ENCODE assay signal across 8 cellular contexts in the genomic region with DNA sequence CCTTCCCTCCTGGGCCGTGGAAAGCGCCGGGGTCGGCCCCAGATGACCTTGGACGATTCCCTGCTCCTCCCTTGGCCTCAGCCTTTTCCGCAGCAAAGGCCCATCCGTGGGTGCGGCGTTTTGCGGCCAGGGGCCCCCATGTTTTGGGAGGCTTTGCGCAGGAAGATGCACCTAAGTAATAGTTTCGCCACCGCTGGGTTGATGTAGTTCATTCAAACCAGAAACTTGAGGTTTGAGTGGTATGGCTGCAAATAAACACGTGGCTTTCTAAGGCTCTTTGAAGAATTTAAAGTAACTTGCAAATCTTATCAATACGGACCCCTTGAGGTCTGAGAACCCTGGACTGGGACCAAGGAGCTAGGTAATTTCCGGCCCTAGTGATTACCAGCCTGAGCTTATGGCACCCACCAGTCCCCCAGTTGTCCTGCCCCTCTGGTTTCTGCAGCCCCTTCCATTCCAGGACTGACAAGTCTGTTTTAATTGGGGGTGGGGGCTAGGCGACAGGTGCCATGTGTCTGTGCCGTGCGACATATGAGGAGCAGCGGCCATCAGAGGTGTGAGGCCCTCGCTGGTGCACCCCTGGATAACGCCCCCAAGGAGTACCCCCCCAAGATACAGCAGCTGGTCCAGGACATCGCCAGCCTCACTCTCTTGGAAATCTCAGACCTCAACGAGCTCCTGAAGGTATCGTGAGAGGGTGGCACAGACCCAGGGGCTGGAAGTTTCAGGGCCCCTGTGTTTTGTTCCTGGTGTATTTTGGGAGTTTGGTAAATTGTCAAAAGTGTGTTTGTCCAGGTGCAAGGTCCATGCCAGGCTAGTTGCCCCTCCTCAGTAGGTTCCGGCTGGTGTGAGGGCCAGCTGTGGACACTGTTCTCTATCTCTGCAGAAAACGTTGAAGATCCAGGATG. TPM values are rescaled to one million over a fixed set of nuclear protein-coding genes. Genes with fewer than 3 reads are reported as not detected.
DNase-seq lines count a peak whose midpoint lies in the region; ATAC-seq lines count a peak whose summit lies in the region.

No MANE protein-coding gene starts in this region.

- H3K27ac Mint-ChIP-seq in activated CD8-positive, alpha-beta T cell treated with anti-CD3 and anti-CD28 coated beads, Interleukin-2, amount 10 ng/mL, durations not matched to agents 7 days and 5 days: peak overlapping the region; percentile 84
- peak overlapping the region; percentile 40 to 67 for H3K27ac Mint-ChIP-seq in stimulated activated naive CD8-positive, alpha-beta T cell treated with anti-CD3 and anti-CD28 coated beads, Interleukin-15, amount 100 ng/mL, for 72 hours

- peaks cover 56% of the 10 kb centered on the region for H3K36me3 Mint-ChIP-seq in activated CD8-positive, alpha-beta T cell treated with anti-CD3 and anti-CD28 coated beads, Interleukin-2, amount 10 ng/mL, durations not matched to agents 7 days and 5 days (ENCODE audit: low read depth)

- peaks cover 33% of the 10 kb centered on the region for H3K4me1 Mint-ChIP-seq in activated CD8-positive, alpha-beta T cell treated with anti-CD3 and anti-CD28 coated beads, Interleukin-2, amount 10 ng/mL, durations not matched to agents 7 days and 5 days (ENCODE audit: low read depth)
- H3K4me1 Mint-ChIP-seq in stimulated activated naive CD8-positive, alpha-beta T cell treated with anti-CD3 and anti-CD28 coated beads, Interleukin-15, amount 100 ng/mL, for 72 hours: peaks cover 61% of the 10 kb centered on the region

- ATAC-seq in activated CD8-positive, alpha-beta T cell treated with anti-CD3 and anti-CD28 coated beads, Interleukin-2, amount 10 ng/mL, durations not matched to agents 7 days and 5 days: no peak
- peak; percentile 24 for ATAC-seq in stimulated activated naive CD8-positive, alpha-beta T cell treated with anti-CD3 and anti-CD28 coated beads, Interleukin-15, amount 100 ng/mL, for 72 hours
- ATAC-seq in GM21367 (IDR thresholded peaks at IDR 0.05; ENCODE audit: unreplicated experiment): no peak
- ATAC-seq in HG02763 (IDR thresholded peaks at IDR 0.05; ENCODE audit: unreplicated experiment): no peak

- peak; percentile 38 for DNase-seq in activated naive CD4-positive, alpha-beta T cell treated with Interleukin-2 at 50 U/mL for 16 hours
- no peak for DNase-seq in activated naive CD4-positive, alpha-beta T cell (lab: John Stamatoyannopoulos, UW)
- peak; percentile 57 for DNase-seq in activated CD8-positive, alpha-beta T cell treated with anti-CD3 and anti-CD28 coated beads, Interleukin-2, amount 10 ng/mL, durations not matched to agents 7 days and 5 days
- DNase-seq in stimulated activated naive CD8-positive, alpha-beta T cell treated with anti-CD3 and anti-CD28 coated beads, Interleukin-15, amount 100 ng/mL, for 72 hours: peak in 1 of 2 donors; percentile 47
- no peak for DNase-seq in DMS153 treated with DMSO at 0.1 percent for 48 hours (lab: John Stamatoyannopoulos, UW; ENCODE audit: unreplicated experiment)

- H3K9me3 ChIP-seq in iPS-15b (ENCODE audit: control insufficient read depth, insufficient read depth, low read length): no peaks in the 10 kb centered on the region

- peaks cover 50% of the 10 kb centered on the region for H3K36me3 ChIP-seq in iPS-15b (ENCODE audit: control insufficient read depth, insufficient read depth, low read length)

- H3K4me1 ChIP-seq in iPS-15b (ENCODE audit: control insufficient read depth, insufficient read depth, low read length): no peaks in the 10 kb centered on the region

- H3K27me3 ChIP-seq in iPS-15b (ENCODE audit: control insufficient read depth, insufficient read depth, low read length): no peaks in the 10 kb centered on the region

- peak overlapping the region; percentile 95 for H3K4me3 ChIP-seq in iPS-15b (ENCODE audit: low read depth, low read length)

- peak overlapping the region; percentile 98 for H3K9ac ChIP-seq in iPS-15b (ENCODE audit: low read depth, low read length)

- CTCF ChIA-PET in activated CD8-positive, alpha-beta T cell treated with anti-CD3 and anti-CD28 coated beads, Interleukin-2, amount 10 ng/mL, durations not matched to agents 7 days and 5 days (lab: Charles Lee): interaction anchor here (1.0 to 2.2 kb wide), 3 partner anchors 20 to 41 kb away, joined by 3 to 12 read pairs (median 5); a partner anchor contains a TSS

- no peaks in the 10 kb centered on the region for H3K27me3 Mint-ChIP-seq in activated CD8-positive, alpha-beta T cell treated with anti-CD3 and anti-CD28 coated beads, Interleukin-2, amount 10 ng/mL, durations not matched to agents 7 days and 5 days (ENCODE audit: low read depth)
- no peaks in the 10 kb centered on the region for H3K27me3 Mint-ChIP-seq in stimulated activated naive CD8-positive, alpha-beta T cell treated with anti-CD3 and anti-CD28 coated beads, Interleukin-15, amount 100 ng/mL, for 72 hours

- no peaks in the 10 kb centered on the region for H3K9me3 Mint-ChIP-seq in activated CD8-positive, alpha-beta T cell treated with anti-CD3 and anti-CD28 coated beads, Interleukin-2, amount 10 ng/mL, durations not matched to agents 7 days and 5 days (ENCODE audit: insufficient read depth)
- no peaks in the 10 kb centered on the region for H3K9me3 Mint-ChIP-seq in stimulated activated naive CD8-positive, alpha-beta T cell treated with anti-CD3 and anti-CD28 coated beads, Interleukin-15, amount 100 ng/mL, for 72 hours

- peak overlapping the region; percentile 81 for H3K4me3 Mint-ChIP-seq in activated CD8-positive, alpha-beta T cell treated with anti-CD3 and anti-CD28 coated beads, Interleukin-2, amount 10 ng/mL, durations not matched to agents 7 days and 5 days
- peak overlapping the region; percentile 94 to 97 for H3K4me3 Mint-ChIP-seq in stimulated activated naive CD8-positive, alpha-beta T cell treated with anti-CD3 and anti-CD28 coated beads, Interleukin-15, amount 100 ng/mL, for 72 hours

- POLR2A ChIA-PET in activated CD8-positive, alpha-beta T cell treated with anti-CD3 and anti-CD28 coated beads, Interleukin-2, amount 10 ng/mL, durations not matched to agents 7 days and 5 days (lab: Charles Lee): interaction anchor here (0.8 to 5.3 kb wide), 18 partner anchors 7 to 223 kb away, joined by 3 to 50 read pairs (median 5); a partner anchor contains a TSS

RNA-seq across cellular contexts. Expression of a gene that starts 0.8 kb away (rescaled TPM):
- total RNA-seq in activated CD8-positive, alpha-beta T cell treated with anti-CD3 and anti-CD28 coated beads, Interleukin-2, amount 10 ng/mL, durations not matched to agents 7 days and 5 days: 100 to 1,000 TPM; 102 to 104 TPM

RNA-seq across cellular contexts. Expression of a gene that starts 8.1 kb away (rescaled TPM):
- 10 to 100 TPM; 39.2 to 40.4 TPM for total RNA-seq in activated CD8-positive, alpha-beta T cell treated with anti-CD3 and anti-CD28 coated beads, Interleukin-2, amount 10 ng/mL, durations not matched to agents 7 days and 5 days

RNA-seq across cellular contexts. Expression of a gene that starts 20.2 kb away (rescaled TPM):
- 100 to 1,000 TPM; 107 to 128 TPM for total RNA-seq in activated CD8-positive, alpha-beta T cell treated with anti-CD3 and anti-CD28 coated beads, Interleukin-2, amount 10 ng/mL, durations not matched to agents 7 days and 5 days

RNA-seq across cellular contexts. Expression of a gene that starts 20.4 kb away (rescaled TPM):
- 10 to 100 TPM; 21.3 to 28.4 TPM for total RNA-seq in activated CD8-positive, alpha-beta T cell treated with anti-CD3 and anti-CD28 coated beads, Interleukin-2, amount 10 ng/mL, durations not matched to agents 7 days and 5 days

RNA-seq across cellular contexts. Expression of a gene that starts 37.5 kb away (rescaled TPM):
- total RNA-seq in activated CD8-positive, alpha-beta T cell treated with anti-CD3 and anti-CD28 coated beads, Interleukin-2, amount 10 ng/mL, durations not matched to agents 7 days and 5 days: 10 to 100 TPM; 42.3 to 43.7 TPM

Comparison
In these comparisons a context has a peak if more than half of its experiments do, and no peak if none do; other contexts are left out.
1. DNase-seq: peak in activated naive CD4-positive, alpha-beta T cell treated with Interleukin-2 at 50 U/mL for 16 hours (single experiment) and activated CD8-positive, alpha-beta T cell treated with anti-CD3 and anti-CD28 coated beads, Interleukin-2, amount 10 ng/mL, durations not matched to agents 7 days and 5 days (single experiment); none in activated naive CD4-positive, alpha-beta T cell (0 of 4) and DMS153 treated with DMSO at 0.1 percent for 48 hours (single experiment).